Comparison of ENCODE assay signal across 8 cellular contexts in the genomic region with DNA sequence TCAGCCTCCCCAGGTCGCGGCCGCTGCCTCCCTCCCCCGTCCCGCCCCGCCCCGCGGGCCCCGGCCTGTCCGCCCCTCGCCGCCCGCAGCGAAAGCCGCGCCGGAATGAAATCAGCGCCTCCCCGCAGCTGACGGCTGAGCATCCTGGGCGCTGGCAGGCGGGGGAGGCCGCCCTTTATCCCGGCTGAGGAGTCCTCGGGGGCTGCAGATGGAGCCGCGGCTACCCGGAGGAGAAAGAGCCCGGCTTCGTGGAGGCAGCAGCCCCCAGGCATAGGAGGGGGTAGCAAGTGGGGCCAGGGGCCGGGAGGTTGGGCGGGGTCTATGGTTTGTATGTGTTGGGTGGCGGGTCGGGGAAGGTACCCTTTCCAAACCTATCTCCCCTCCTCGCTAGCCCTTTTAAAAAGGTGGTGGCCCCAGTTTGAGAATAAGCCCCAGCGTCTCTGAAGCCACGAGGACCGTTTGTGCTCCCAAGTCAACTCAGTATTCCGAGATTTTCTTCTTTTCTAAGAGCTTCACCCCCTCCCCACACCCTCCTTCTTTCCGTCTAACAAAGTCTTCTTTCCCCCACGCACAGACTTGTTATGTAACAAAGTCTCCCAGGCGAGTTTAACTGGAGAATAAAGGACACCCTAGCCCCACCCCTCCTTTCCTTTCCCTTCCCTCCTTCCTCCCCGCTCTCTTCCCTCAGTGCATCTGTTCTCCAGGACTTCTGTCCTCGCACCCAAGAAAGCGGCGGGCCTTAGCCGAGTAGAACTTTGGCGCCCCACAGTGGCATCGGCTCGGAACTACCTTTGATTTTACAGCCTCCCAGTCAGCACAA. TPM values are rescaled to one million over a fixed set of nuclear protein-coding genes. Genes with fewer than 3 reads are reported as not detected.
A peak's percentile ranks its signal among the peaks of the same experiment; 100 is the strongest.
DNase-seq lines count a peak whose midpoint lies in the region; ATAC-seq, FAIRE-seq and TF ChIP-seq lines count a peak whose summit lies in the region.

No MANE protein-coding gene starts in this region.

- H3K36me3 ChIP-seq in HAP-1 (replicated peaks) (no peaks in the 10 kb centered on the region), MG63 (no peaks in the 10 kb centered on the region), SJCRH30 (no peaks in the 10 kb centered on the region)

- peak; percentile 90 for TF ChIP-seq CTCF in osteocyte (IDR thresholded peaks at IDR 0.05)

- peak; percentile 50 to 68 for ATAC-seq in activated naive CD4-positive, alpha-beta T cell treated with anti-CD3 and anti-CD28 coated beads, Interleukin-2, amount 50 U/mL, for 72 hours

- H3K27me3 ChIP-seq in HAP-1 (ENCODE audit: low read depth) (no peaks in the 10 kb centered on the region), MG63 (peaks cover 19% of the 10 kb centered on the region), SJCRH30 (no peaks in the 10 kb centered on the region)

- H3K27ac Mint-ChIP-seq in activated naive CD4-positive, alpha-beta T cell treated with anti-CD3 and anti-CD28 coated beads, Interleukin-2, amount 50 U/mL, for 72 hours, result peak overlapping the region in 1 of 2 donors; percentile 80
- H3K27ac Mint-ChIP-seq in osteocyte (ENCODE audit: unreplicated experiment), result no peak overlapping the region

- peaks cover 15% of the 10 kb centered on the region for H3K4me1 Mint-ChIP-seq in osteocyte (ENCODE audit: unreplicated experiment)

- no peak overlapping the region for H3K27ac ChIP-seq in SJCRH30

- in situ Hi-C loops in HAP-1 (cut with MboI; ENCODE audit: low sequenced_read_pairs), result loop anchor here (25.0 kb wide), 3 partner anchors 208 to 808 kb away; no protein-coding TSS in a partner anchor

- peak overlapping the region; percentile 39 for H3K4me3 ChIP-seq in HAP-1
- H3K4me3 ChIP-seq in MG63, result peak overlapping the region; percentile 13
- H3K4me3 ChIP-seq in SJCRH30, result peak overlapping the region; percentile 50

- H3K27me3 Mint-ChIP-seq in osteocyte (ENCODE audit: unreplicated experiment), result peaks cover 78% of the 10 kb centered on the region

- H3K9me3 ChIP-seq in HAP-1 (no peaks in the 10 kb centered on the region), MG63 (no peaks in the 10 kb centered on the region), SJCRH30 (replicated peaks) (no peaks in the 10 kb centered on the region)

- FAIRE-seq in urothelium cell line (lab: Jason Lieb, UNC), result no peak

- peaks cover 6% of the 10 kb centered on the region; the same call in 1 of the 2 replicates for H3K4me1 ChIP-seq in HAP-1
- no peaks in the 10 kb centered on the region for H3K4me1 ChIP-seq in SJCRH30

- DNase-seq in GM03348 (ENCODE audit: low spot score) (peak; percentile 89), HAP-1 (ENCODE audit: low spot score in 2 of 2) (peak; percentile 90 to 92), MG63 (peak; percentile 69), SJCRH30 (peak; percentile 79 to 90), glomerular endothelial cell (ENCODE audit: extremely low read depth, low read depth, low spot score) (peak; percentile 39), osteocyte (ENCODE audit: extremely low spot score, unreplicated experiment) (no peak), urothelium cell line (ENCODE audit: low spot score) (peak; percentile 70)
- DNase-seq in activated naive CD4-positive, alpha-beta T cell treated with anti-CD3 and anti-CD28 coated beads, Interleukin-2, amount 50 U/mL, for 72 hours (ENCODE audit: low spot score in 2 of 2), result peak in 1 of 2 donors; percentile 78

- peaks cover 0 to 16% of the 10 kb centered on the region in 2 donors for H3K36me3 Mint-ChIP-seq in activated naive CD4-positive, alpha-beta T cell treated with anti-CD3 and anti-CD28 coated beads, Interleukin-2, amount 50 U/mL, for 72 hours
- H3K36me3 Mint-ChIP-seq in osteocyte (ENCODE audit: unreplicated experiment), result no peaks in the 10 kb centered on the region

- H3K4me3 Mint-ChIP-seq in osteocyte (ENCODE audit: unreplicated experiment), result peak overlapping the region; percentile 68

- peaks cover 0 to 1% of the 10 kb centered on the region in 2 donors for H3K9me3 Mint-ChIP-seq in activated naive CD4-positive, alpha-beta T cell treated with anti-CD3 and anti-CD28 coated beads, Interleukin-2, amount 50 U/mL, for 72 hours
- H3K9me3 Mint-ChIP-seq in osteocyte (ENCODE audit: unreplicated experiment), result no peaks in the 10 kb centered on the region

RNA-seq across cellular contexts. Expression of a gene that starts 11.0 kb away (rescaled TPM):
- total RNA-seq in MG63 (2014; rRNA removed; shearing (Covaris generic); ENCODE audit: low replicate concordance), result 0.30 TPM in 1 of 2 replicates, not detected in the other
- 0.25 and 0.26 TPM in 2 replicates for total RNA-seq in SJCRH30 (2014; rRNA removed; shearing (Covaris generic))
- total RNA-seq in activated naive CD4-positive, alpha-beta T cell treated with anti-CD3 and anti-CD28 coated beads, Interleukin-2, amount 50 U/mL, for 72 hours, result not detected
- total RNA-seq in glomerular endothelial cell, result not detected in 2 replicates
- total RNA-seq in osteocyte, result not detected in 2 replicates
